20 cellular contexts compared by ENCODE assay signal in genomic region chr3:159845737-159846136, GRCh38. TPM values are rescaled to one million over a fixed set of nuclear protein-coding genes. Genes with fewer than 3 reads are reported as not detected.
A peak's percentile ranks its signal among the peaks of the same experiment; 100 is the strongest.
DNase-seq lines count a peak whose midpoint lies in the region; ATAC-seq and TF ChIP-seq lines count a peak whose summit lies in the region.
"Had no signal": no experiment of that assay in that cellular context is flagged by ENCODE, and none has a peak within 500 bp of the region (broad histone marks: within the 10 kb centered on the region; RNA-seq: fewer than 3 reads in every experiment).

No MANE protein-coding gene starts in this region.

- no peaks in the 10 kb centered on the region for H3K36me3 ChIP-seq in mesenchymal stem cell (ENCODE audit: control insufficient read depth in 1 of 2, insufficient read depth in 2 of 2, low read depth in 1 of 2, low read length in 2 of 2)

- no peak overlapping the region for H2BK15ac ChIP-seq in mesenchymal stem cell (ENCODE audit: low read depth, poor library complexity, severe bottlenecking)

- peak overlapping the region in 1 of 2 experiments; percentile 76 for H3K4ac ChIP-seq in mesenchymal stem cell (ENCODE audit: low read depth in 1 of 2, low read length in 2 of 2)

- H3K79me1 ChIP-seq in mesenchymal stem cell (replicated peaks; ENCODE audit: low read length, poor library complexity, severe bottlenecking), result peaks cover 13% of the 10 kb centered on the region

- H3K4me1 ChIP-seq in mesenchymal stem cell (ENCODE audit: control insufficient read depth, insufficient read depth, low read depth, low read length), result peaks cover 13% of the 10 kb centered on the region

- DNase-seq in DMS 273 (lab: John Stamatoyannopoulos, UW; ENCODE audit: unreplicated experiment) (peak; percentile 43), DMS 273 treated with DMSO at 0.1 percent for 48 hours (lab: John Stamatoyannopoulos, UW) (no peak), caudate nucleus (lab: John Stamatoyannopoulos, UW) (peak in 1 of 61 donors; percentile 45), mesenchymal stem cell (no peak), coronary artery (ENCODE audit: low spot score) (no peak)
- DNase-seq: CD4-positive, alpha-beta memory T cell; DMS79 treated with DMSO at 0.1 percent for 48 hours; KG1; NCI-H1048; NCI-H2081 treated with DMSO at 0.1 percent for 48 hours; NCI-H226; NCI-H526 treated with DMSO at 0.1 percent for 48 hours; NK-92 treated with Interleukin-12 subunit alpha and Interleukin-12 subunit beta, amount 100 ng/mL, for 24 hours; SIG-M5 had no signal

- H2BK12ac ChIP-seq in mesenchymal stem cell (ENCODE audit: low read length in 2 of 2), result no peak overlapping the region

- no peak overlapping the region for H3K18ac ChIP-seq in mesenchymal stem cell (ENCODE audit: low read depth in 1 of 2, low read length in 2 of 2)

- H3K4me3 ChIP-seq in mesenchymal stem cell (ENCODE audit: insufficient read depth in 1 of 2, low read depth in 1 of 2, low read length in 2 of 2) (no peak overlapping the region), coronary artery (no peak overlapping the region)
- H3K4me3 ChIP-seq: GM23338 had no signal

- ATAC-seq in GM21381 (IDR thresholded peaks at IDR 0.05; ENCODE audit: unreplicated experiment), result no peak
- no peak for ATAC-seq in HG03354 (IDR thresholded peaks at IDR 0.05; ENCODE audit: poor library complexity, severe bottlenecking, unreplicated experiment)
- ATAC-seq: GM23338 had no signal

- no peak overlapping the region for H3K23ac ChIP-seq in mesenchymal stem cell (ENCODE audit: low read length in 2 of 2)

- no peak for TF ChIP-seq CTCF in coronary artery (IDR thresholded peaks at IDR 0.05)

- H4K8ac ChIP-seq in mesenchymal stem cell (ENCODE audit: low read length), result no peak overlapping the region

- H3K27me3 ChIP-seq in mesenchymal stem cell (ENCODE audit: control insufficient read depth in 1 of 2, insufficient read depth in 1 of 2, low read length in 2 of 2), result no peaks in the 10 kb centered on the region

- no peak overlapping the region for H3K14ac ChIP-seq in mesenchymal stem cell (ENCODE audit: low read length in 2 of 2)

- H2AFZ ChIP-seq in mesenchymal stem cell (ENCODE audit: low read depth, low read length), result no peak overlapping the region
- H2AFZ ChIP-seq: GM23338 had no signal

- no peaks in the 10 kb centered on the region for H3K9me3 ChIP-seq in mesenchymal stem cell (ENCODE audit: control insufficient read depth, low read length)

- H4K91ac ChIP-seq in mesenchymal stem cell (ENCODE audit: low read length), result peak overlapping the region; percentile 52

- H2AK5ac ChIP-seq in mesenchymal stem cell (ENCODE audit: low read length, severe bottlenecking), result peak overlapping the region; percentile 79

- no peak overlapping the region for H3K9ac ChIP-seq in mesenchymal stem cell (ENCODE audit: low read length)

- 97% methylated on average over 3 of the region's 3 CpGs for WGBS in mesenchymal stem cell

- no peak overlapping the region for H3K4me2 ChIP-seq in mesenchymal stem cell (ENCODE audit: low read length, poor library complexity, severe bottlenecking)
- H3K4me2 ChIP-seq: GM23338 had no signal

- no peak overlapping the region for H2BK5ac ChIP-seq in mesenchymal stem cell (ENCODE audit: low read depth, low read length, poor library complexity, severe bottlenecking)

- no peak overlapping the region for H2BK120ac ChIP-seq in mesenchymal stem cell (ENCODE audit: low read depth, low read length)

- H3K27ac ChIP-seq in caudate nucleus (ENCODE audit: low read depth, low read length) (peak overlapping the region; percentile 36), mesenchymal stem cell (ENCODE audit: low read length, poor library complexity, severe bottlenecking) (peak overlapping the region; percentile 18), temporal lobe (ENCODE audit: low read depth, low read length) (peak overlapping the region; percentile 87), coronary artery (no peak overlapping the region)
- H3K27ac ChIP-seq: 22Rv1 had no signal

RNA-seq across cellular contexts. Expression of gene SCHIP1, which starts 6.1 kb away (rescaled TPM):
- 7.2 TPM for polyA plus RNA-seq in mesenchymal stem cell (2013, experiment 1 of 2)
- 7.2 TPM for polyA plus RNA-seq in mesenchymal stem cell (2013, experiment 2 of 2)
- 34.7 TPM for total RNA-seq in temporal lobe
- total RNA-seq: CD4-positive, alpha-beta memory T cell; OCI-LY7 had no signal
- polyA plus RNA-seq: CD4-positive, alpha-beta memory T cell had no signal

Comparison
In these comparisons a context has a peak if more than half of its experiments do, and no peak if none do; other contexts are left out.
1. H3K27ac ChIP-seq: peak in caudate nucleus (single experiment), mesenchymal stem cell (single experiment) and temporal lobe (single experiment); none in coronary artery (0 of 2).